9 cellular contexts compared by ENCODE assay signal in genomic region chr19:489418-490196, GRCh38. TPM values are rescaled to one million over a fixed set of nuclear protein-coding genes. Genes with fewer than 3 reads are reported as not detected.
A peak's percentile ranks its signal among the peaks of the same experiment; 100 is the strongest.
DNase-seq lines count a peak whose midpoint lies in the region; ATAC-seq, FAIRE-seq and TF ChIP-seq lines count a peak whose summit lies in the region.
"Had no signal": no experiment of that assay in that cellular context is flagged by ENCODE, and none has a peak within 500 bp of the region (broad histone marks: within the 10 kb centered on the region; RNA-seq: fewer than 3 reads in every experiment).

No MANE protein-coding gene starts in this region.

- dilution Hi-C loops in endothelial cell of umbilical vein (cut with MboI; ENCODE audit: extremely low pct_ligation_motif_present, low sequenced_read_pairs) = no loop called here

- H3K9me3 ChIP-seq in PC-9 (ENCODE audit: insufficient read depth, low read depth) = no peaks in the 10 kb centered on the region
- H3K9me3 ChIP-seq in endothelial cell of umbilical vein (replicated peaks; ENCODE audit: control insufficient read depth, insufficient read depth, low read length) = no peaks in the 10 kb centered on the region
- no peaks in the 10 kb centered on the region for H3K9me3 ChIP-seq in muscle layer of duodenum (ENCODE audit: control insufficient read depth in 1 of 2, low read length in 2 of 2)

- CTCF ChIA-PET in activated naive CD4-positive, alpha-beta T cell treated with anti-CD3 and anti-CD28 coated beads for 36 hours (lab: Charles Lee) = interaction anchor here (0.7 to 1.7 kb wide), 3 partner anchors 17 to 21 kb away, joined by 4 to 7 read pairs (median 7); no protein-coding TSS in a partner anchor
- CTCF ChIA-PET in PC-9 (lab: Charles Lee) (interaction anchor here (0.6 kb wide), 1 partner anchor 41 kb away, joined by 3 read pairs; no protein-coding TSS in a partner anchor), endothelial cell of umbilical vein (lab: Charles Lee) (interaction anchor here (1.0 to 1.4 kb wide), 3 partner anchors 17 to 21 kb away, joined by 5 to 10 read pairs (median 7); no protein-coding TSS in a partner anchor)

- no peak for TF ChIP-seq POLR2A in endothelial cell of umbilical vein (IDR thresholded peaks at IDR 0.05; ENCODE audit: low read depth, low read length)

- peak overlapping the region; percentile 82 for H3K27ac Mint-ChIP-seq in activated naive CD4-positive, alpha-beta T cell treated with anti-CD3 and anti-CD28 coated beads for 36 hours

- peak overlapping the region; percentile 81 for H3K4me3 Mint-ChIP-seq in activated naive CD4-positive, alpha-beta T cell treated with anti-CD3 and anti-CD28 coated beads for 36 hours

- peak overlapping the region; percentile 94 for H3K9ac ChIP-seq in endothelial cell of umbilical vein (replicated peaks; ENCODE audit: extremely low read depth, insufficient read depth, low read length)

- H3K36me3 ChIP-seq in PC-9 (ENCODE audit: low read depth) = no peaks in the 10 kb centered on the region
- no peaks in the 10 kb centered on the region for H3K36me3 ChIP-seq in endothelial cell of umbilical vein (ENCODE audit: control insufficient read depth in 2 of 2, extremely low read depth in 1 of 2, insufficient read depth in 2 of 2, low read length in 2 of 2)
- no peaks in the 10 kb centered on the region for H3K36me3 ChIP-seq in muscle layer of duodenum (ENCODE audit: control insufficient read depth in 1 of 2, insufficient read depth in 2 of 2, low read length in 2 of 2)

- peaks cover 1% of the 10 kb centered on the region for H3K9me3 Mint-ChIP-seq in activated naive CD4-positive, alpha-beta T cell treated with anti-CD3 and anti-CD28 coated beads for 36 hours

- peak overlapping the region; percentile 88 for H3K4me2 ChIP-seq in PC-9
- H3K4me2 ChIP-seq in endothelial cell of umbilical vein (ENCODE audit: insufficient read depth, low read length) = peak overlapping the region; percentile 70

- no peaks in the 10 kb centered on the region for H3K9me1 ChIP-seq in endothelial cell of umbilical vein (replicated peaks; ENCODE audit: control insufficient read depth, extremely low read depth, insufficient read depth, low read length)

- H3K27ac ChIP-seq in PC-9 = no peak overlapping the region
- no peak overlapping the region for H3K27ac ChIP-seq in endothelial cell of umbilical vein (ENCODE audit: insufficient read depth, low read depth, low read length)
- H3K27ac ChIP-seq in muscle layer of duodenum (ENCODE audit: low read length) = peak overlapping the region; percentile 16

- H2AFZ ChIP-seq in PC-9 (peak overlapping the region; percentile 64; the same call in 1 of the 2 replicates), endothelial cell of umbilical vein (ENCODE audit: low read depth, low read length) (peak overlapping the region; percentile 74)

- H3F3A ChIP-seq in PC-9 (ENCODE audit: insufficient read depth, low read depth) = peaks cover 39% of the 10 kb centered on the region

- no peak for ATAC-seq in GM19324 (IDR thresholded peaks at IDR 0.05; ENCODE audit: low FRiP score, unreplicated experiment)

- intact Hi-C loops in activated naive CD4-positive, alpha-beta T cell treated with anti-CD3 and anti-CD28 coated beads for 36 hours (cut with micrococcal nuclease) = loop anchor here (1.0 to 2.0 kb wide), 2 partner anchors 18 to 145 kb away; partner anchors contain the start of genes MIER2 and TPGS1
- intact Hi-C loops in PC-9 (cut with micrococcal nuclease; ENCODE audit: unreplicated experiment) (loop anchor here (2.0 kb wide), 2 partner anchors 17 to 199 kb away; partner anchors contain the start of genes PLPP2 and TPGS1), endothelial cell of umbilical vein (cut with micrococcal nuclease) (loop anchor here (1.0 to 10.0 kb wide), 3 partner anchors 18 to 147 kb away; partner anchors contain the start of genes MIER2 and TPGS1)

- H3K4me1 ChIP-seq in PC-9 (replicated peaks; ENCODE audit: insufficient read depth) (peaks cover 11% of the 10 kb centered on the region; the same call in 1 of the 2 replicates), endothelial cell of umbilical vein (ENCODE audit: control insufficient read depth, extremely low read depth, insufficient read depth, low read length) (peaks cover 7% of the 10 kb centered on the region), muscle layer of duodenum (ENCODE audit: control insufficient read depth in 1 of 2, insufficient read depth in 2 of 2, low read length in 2 of 2) (peaks cover 0 to 10% of the 10 kb centered on the region in 2 donors)

- no peak for DNase-seq in activated naive CD4-positive, alpha-beta T cell treated with anti-CD3 and anti-CD28 coated beads for 36 hours
- no peak for DNase-seq in activated naive CD4-positive, alpha-beta T cell treated with anti-CD3 and anti-CD28 coated beads, Interleukin-2, amount 50 U/mL, for 16 hours
- DNase-seq in PC-9 (no peak), endothelial cell of umbilical vein (ENCODE audit: low read depth, low spot score) (peak; percentile 28), GDM1 (lab: John Stamatoyannopoulos, UW) (no peak)
- DNase-seq in stimulated activated CD4-positive, alpha-beta T cell treated with anti-CD3 and anti-CD28 coated beads, Interleukin-1b, Interleukin-23, amount 100 ng/mL, for 48 hours = no peak

- no peaks in the 10 kb centered on the region for H3K27me3 ChIP-seq in PC-9 (ENCODE audit: insufficient read depth, low read depth)
- H3K27me3 ChIP-seq in endothelial cell of umbilical vein (ENCODE audit: control insufficient read depth in 2 of 2, insufficient read depth in 2 of 2, low read length in 2 of 2) = no peaks in the 10 kb centered on the region
- H3K27me3 ChIP-seq in muscle layer of duodenum (ENCODE audit: low read depth, low read length) = peaks cover 13% of the 10 kb centered on the region

- BruUV-seq in PC-9 (replicated peaks; lab: Mats Ljungman, UMichigan) = TSS peak; percentile 54
- BruUV-seq in endothelial cell of umbilical vein (replicated peaks; lab: Mats Ljungman, UMichigan) = no TSS peak

- no peaks in the 10 kb centered on the region for H4K20me1 ChIP-seq in PC-9 (ENCODE audit: insufficient read depth)
- H4K20me1 ChIP-seq in endothelial cell of umbilical vein (replicated peaks; ENCODE audit: control insufficient read depth, extremely low read depth, insufficient read depth, low read length) = no peaks in the 10 kb centered on the region

- H3K79me2 ChIP-seq in PC-9 (ENCODE audit: low read depth) (peaks cover 6% of the 10 kb centered on the region; the same call in 1 of the 2 replicates), endothelial cell of umbilical vein (ENCODE audit: control insufficient read depth, insufficient read depth, low read length) (no peaks in the 10 kb centered on the region)

- peaks cover 1% of the 10 kb centered on the region for H3K36me3 Mint-ChIP-seq in activated naive CD4-positive, alpha-beta T cell treated with anti-CD3 and anti-CD28 coated beads for 36 hours (ENCODE audit: low read depth)

- TF ChIP-seq CTCF in PC-9 (conservative IDR thresholded peaks at IDR 0.05) (no peak), endothelial cell of umbilical vein (IDR thresholded peaks at IDR 0.05; ENCODE audit: extremely low read depth in 1 of 2, insufficient read depth in 1 of 2, low read depth in 1 of 2, low read length in 2 of 2) (no peak)

- H3K27me3 Mint-ChIP-seq in activated naive CD4-positive, alpha-beta T cell treated with anti-CD3 and anti-CD28 coated beads for 36 hours (ENCODE audit: low read depth) = peaks cover 16% of the 10 kb centered on the region

- peaks cover 12% of the 10 kb centered on the region for H3K4me1 Mint-ChIP-seq in activated naive CD4-positive, alpha-beta T cell treated with anti-CD3 and anti-CD28 coated beads for 36 hours (ENCODE audit: low read depth)

- no peak for FAIRE-seq in endothelial cell of umbilical vein (lab: Jason Lieb, UNC)

- POLR2A ChIA-PET in PC-9 (lab: Charles Lee; ENCODE audit: unreplicated experiment) = interaction anchor here (0.7 kb wide), 1 partner anchor 17 kb away, joined by 3 read pairs; no protein-coding TSS in a partner anchor
- POLR2A ChIA-PET in endothelial cell of umbilical vein (lab: Charles Lee) = interaction anchor here (0.8 kb wide), 1 partner anchor 179 kb away, joined by 3 read pairs; no protein-coding TSS in a partner anchor

- peak overlapping the region; percentile 89 for H3K4me3 ChIP-seq in PC-9
- peak overlapping the region; percentile 25 to 77 (median 53) for H3K4me3 ChIP-seq in endothelial cell of umbilical vein (replicated peaks in 1 of 3; ENCODE audit: insufficient read depth in 1 of 3, low read depth in 1 of 3, low read length in 3 of 3)
- peak overlapping the region; percentile 48 to 81 for H3K4me3 ChIP-seq in muscle layer of duodenum (ENCODE audit: low read depth in 1 of 2, low read length in 2 of 2)

- H3K9me2 ChIP-seq in PC-9 (ENCODE audit: insufficient read depth) = no peaks in the 10 kb centered on the region

RNA-seq across cellular contexts. Expression of gene MADCAM1, which starts 6.7 kb away (rescaled TPM):
- under 1 TPM; 0.24 to 0.37 TPM for total RNA-seq in activated naive CD4-positive, alpha-beta T cell treated with anti-CD3 and anti-CD28 coated beads for 36 hours
- 1.1 and 1.7 TPM in 2 replicates for total RNA-seq in PC-9 (2021)
- total RNA-seq in endothelial cell of umbilical vein = 0.31 and 0.44 TPM in 2 replicates
- polyA plus RNA-seq in endothelial cell of umbilical vein = 0.06 and 0.07 TPM in 2 replicates
- 0.03 and 0.04 TPM in 2 replicates for polyA plus RNA-seq in endothelial cell of umbilical vein (2011; cell fraction: cytosol; rRNA removed)
- 0.13 and 0.15 TPM in 2 replicates for polyA plus RNA-seq in endothelial cell of umbilical vein (2011; cell fraction: nucleus; rRNA removed)
- 0.11 TPM in 1 of 2 replicates, not detected in the other for polyA plus RNA-seq in endothelial cell of umbilical vein (2012)
- polyA minus RNA-seq in endothelial cell of umbilical vein = not detected in 2 replicates
- polyA minus RNA-seq in endothelial cell of umbilical vein (2011; cell fraction: cytosol; rRNA and poly(A)+ RNA removed) = not detected
- not detected in 2 replicates for polyA minus RNA-seq in endothelial cell of umbilical vein (2011; cell fraction: nucleus; rRNA and poly(A)+ RNA removed)

RNA-seq across cellular contexts. Expression of gene TPGS1, which starts 17.7 kb away (rescaled TPM):
- total RNA-seq in activated naive CD4-positive, alpha-beta T cell treated with anti-CD3 and anti-CD28 coated beads for 36 hours = 1 to 10 TPM; 4.2 to 5.1 TPM
- total RNA-seq in PC-9 (2021) (13.8 and 25.7 TPM in 2 replicates), endothelial cell of umbilical vein (24.0 and 24.7 TPM in 2 replicates)
- 20.9 and 24.2 TPM in 2 replicates for polyA plus RNA-seq in endothelial cell of umbilical vein
- polyA plus RNA-seq in endothelial cell of umbilical vein (2011; cell fraction: cytosol; rRNA removed) = 2.5 and 8.3 TPM in 2 replicates
- polyA plus RNA-seq in endothelial cell of umbilical vein (2011; cell fraction: nucleus; rRNA removed) = 3.7 and 4.1 TPM in 2 replicates
- polyA plus RNA-seq in endothelial cell of umbilical vein (2012) = 3.2 and 7.4 TPM in 2 replicates
- 2.7 and 3.2 TPM in 2 replicates for polyA minus RNA-seq in endothelial cell of umbilical vein
- polyA minus RNA-seq in endothelial cell of umbilical vein (2011; cell fraction: cytosol; rRNA and poly(A)+ RNA removed) = 10.3 TPM
- 2.0 and 4.9 TPM in 2 replicates for polyA minus RNA-seq in endothelial cell of umbilical vein (2011; cell fraction: nucleus; rRNA and poly(A)+ RNA removed)

RNA-seq across cellular contexts. Expression of gene SHC2, which starts 28.8 kb away (rescaled TPM):
- total RNA-seq in activated naive CD4-positive, alpha-beta T cell treated with anti-CD3 and anti-CD28 coated beads for 36 hours = not detected
- 0.70 and 0.73 TPM in 2 replicates for total RNA-seq in PC-9 (2021)
- total RNA-seq in endothelial cell of umbilical vein = 4.2 and 7.5 TPM in 2 replicates
- polyA plus RNA-seq in endothelial cell of umbilical vein = 11.8 and 16.8 TPM in 2 replicates
- 2.1 and 5.3 TPM in 2 replicates for polyA plus RNA-seq in endothelial cell of umbilical vein (2011; cell fraction: cytosol; rRNA removed)
- 28.4 and 54.0 TPM in 2 replicates for polyA plus RNA-seq in endothelial cell of umbilical vein (2011; cell fraction: nucleus; rRNA removed)
- 10.5 and 26.0 TPM in 2 replicates for polyA plus RNA-seq in endothelial cell of umbilical vein (2012)
- 8.2 and 9.6 TPM in 2 replicates for polyA minus RNA-seq in endothelial cell of umbilical vein
- polyA minus RNA-seq in endothelial cell of umbilical vein (2011; cell fraction: cytosol; rRNA and poly(A)+ RNA removed) = not detected
- polyA minus RNA-seq in endothelial cell of umbilical vein (2011; cell fraction: nucleus; rRNA and poly(A)+ RNA removed) = 3.1 and 6.7 TPM in 2 replicates

RNA-seq across cellular contexts. Expression of gene CDC34, which starts 42.0 kb away (rescaled TPM):
- 10 to 100 TPM; 42.1 to 42.5 TPM for total RNA-seq in activated naive CD4-positive, alpha-beta T cell treated with anti-CD3 and anti-CD28 coated beads for 36 hours
- total RNA-seq in PC-9 (2021) (93.3 and 98.2 TPM in 2 replicates), endothelial cell of umbilical vein (92.9 and 93.2 TPM in 2 replicates)
- 90.4 and 101 TPM in 2 replicates for polyA plus RNA-seq in endothelial cell of umbilical vein
- 56.6 and 83.2 TPM in 2 replicates for polyA plus RNA-seq in endothelial cell of umbilical vein (2011; cell fraction: cytosol; rRNA removed)
- 47.0 and 48.3 TPM in 2 replicates for polyA plus RNA-seq in endothelial cell of umbilical vein (2011; cell fraction: nucleus; rRNA removed)
- 52.7 and 77.2 TPM in 2 replicates for polyA plus RNA-seq in endothelial cell of umbilical vein (2012)
- 36.6 and 42.9 TPM in 2 replicates for polyA minus RNA-seq in endothelial cell of umbilical vein
- 46.1 TPM for polyA minus RNA-seq in endothelial cell of umbilical vein (2011; cell fraction: cytosol; rRNA and poly(A)+ RNA removed)
- polyA minus RNA-seq in endothelial cell of umbilical vein (2011; cell fraction: nucleus; rRNA and poly(A)+ RNA removed) = 12.1 and 26.2 TPM in 2 replicates

RNA-seq across cellular contexts. Expression of gene GZMM, which starts 54.2 kb away (rescaled TPM):
- 10 to 100 TPM; 20.7 TPM for total RNA-seq in activated naive CD4-positive, alpha-beta T cell treated with anti-CD3 and anti-CD28 coated beads for 36 hours
- 0.39 and 0.88 TPM in 2 replicates for total RNA-seq in PC-9 (2021)
- not detected in 2 replicates for total RNA-seq in endothelial cell of umbilical vein
- polyA plus RNA-seq in endothelial cell of umbilical vein = not detected in 2 replicates
- polyA plus RNA-seq in endothelial cell of umbilical vein (2011; cell fraction: cytosol; rRNA removed) = not detected in 2 replicates
- 0.15 and 0.17 TPM in 2 replicates for polyA plus RNA-seq in endothelial cell of umbilical vein (2011; cell fraction: nucleus; rRNA removed)
- not detected in 2 replicates for polyA plus RNA-seq in endothelial cell of umbilical vein (2012)
- not detected in 2 replicates for polyA minus RNA-seq in endothelial cell of umbilical vein
- not detected for polyA minus RNA-seq in endothelial cell of umbilical vein (2011; cell fraction: cytosol; rRNA and poly(A)+ RNA removed)
- not detected in 2 replicates for polyA minus RNA-seq in endothelial cell of umbilical vein (2011; cell fraction: nucleus; rRNA and poly(A)+ RNA removed)
- total RNA-seq: renal cortical epithelial cell had no signal
